ENCODE assay signal across 8 cellular contexts in the genomic region with DNA sequence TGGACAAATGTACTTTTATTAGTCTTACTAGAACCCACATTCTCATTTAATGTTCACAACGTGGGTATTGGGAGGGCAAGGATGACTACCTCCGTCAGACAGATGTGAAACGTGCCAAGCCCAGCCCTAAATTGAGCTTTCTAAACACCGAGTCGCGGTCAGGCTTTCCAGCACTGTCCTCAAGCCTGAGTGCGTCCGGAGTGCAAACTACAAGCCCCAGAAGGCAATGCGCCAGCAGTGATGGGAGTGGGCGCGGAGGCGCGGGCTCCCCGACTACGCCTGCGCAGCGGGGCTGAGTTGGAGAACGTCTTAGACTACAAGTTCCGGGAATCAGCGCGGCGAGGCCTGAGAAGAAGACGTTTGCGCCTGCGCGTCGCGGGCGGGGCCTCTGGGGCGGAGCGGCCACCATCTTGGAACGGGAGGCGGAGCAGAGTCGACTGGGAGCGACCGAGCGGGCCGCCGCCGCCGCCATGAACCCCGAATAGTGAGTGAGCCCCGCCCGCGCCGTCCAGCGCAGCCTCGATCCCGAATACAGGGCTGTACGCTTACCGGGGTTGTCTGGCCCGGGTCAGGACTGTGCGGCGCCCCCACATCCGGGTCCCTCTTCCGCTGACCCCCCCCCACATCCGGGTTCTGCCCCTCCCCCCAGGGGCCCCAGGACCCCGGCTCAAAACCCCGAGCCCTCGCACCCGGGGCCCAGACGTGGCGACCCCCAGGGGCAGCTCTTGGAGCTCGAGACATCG. TPM values are rescaled to one million over a fixed set of nuclear protein-coding genes. Genes with fewer than 3 reads are reported as not detected.
DNase-seq lines count a peak whose midpoint lies in the region; TF ChIP-seq lines count a peak whose summit lies in the region.

A gene (plus strand): TSS at position 430 of the 743 bp plus-strand sequence. CDS start 41 bp downstream, at position 471.

- peaks cover 21% of the 10 kb centered on the region for H3K36me3 Mint-ChIP-seq in activated naive CD4-positive, alpha-beta T cell treated with anti-CD3 and anti-CD28 coated beads for 36 hours (ENCODE audit: low read depth)

- DNase-seq in GM03348 (ENCODE audit: low spot score) (peak; percentile 99), HFF-Myc (ENCODE audit: extremely low read depth, low read depth) (peak; percentile 99), NAMALWA (ENCODE audit: low spot score) (peak; percentile 100), SK-N-DZ (ENCODE audit: low spot score) (peak; percentile 99), foreskin melanocyte (peak; percentile 98)
- DNase-seq in activated naive CD4-positive, alpha-beta T cell treated with anti-CD3 and anti-CD28 coated beads for 36 hours: peak; percentile 100

- H3K27me3 Mint-ChIP-seq in activated naive CD4-positive, alpha-beta T cell treated with anti-CD3 and anti-CD28 coated beads for 36 hours (ENCODE audit: low read depth): no peaks in the 10 kb centered on the region

- H3K9me3 Mint-ChIP-seq in activated naive CD4-positive, alpha-beta T cell treated with anti-CD3 and anti-CD28 coated beads for 36 hours: no peaks in the 10 kb centered on the region

- intact Hi-C loops in activated naive CD4-positive, alpha-beta T cell treated with anti-CD3 and anti-CD28 coated beads for 36 hours (cut with micrococcal nuclease): loop anchor here (1.0 to 5.0 kb wide), 9 partner anchors 10 to 696 kb away; a partner anchor contains a TSS

- peak within 1 kb of the TSS; percentile 27 for H2AFZ ChIP-seq in neuron (ENCODE audit: low read depth, low read length)

- peaks cover 17% of the 10 kb centered on the region for H3K4me1 ChIP-seq in neuron (ENCODE audit: insufficient read depth, low read length)
- peaks cover 5 to 39% (median 35%) of the 10 kb centered on the region in 5 donors for H3K4me1 ChIP-seq in subcutaneous abdominal adipose tissue (ENCODE audit: control insufficient read depth in 5 of 5, insufficient read depth in 5 of 5, low read length in 5 of 5)

- H3K36me3 ChIP-seq in neuron (ENCODE audit: insufficient read depth, low read length) (peaks cover 36% of the 10 kb centered on the region), subcutaneous abdominal adipose tissue (ENCODE audit: control insufficient read depth in 5 of 5, insufficient read depth in 5 of 5, low read length in 5 of 5) (peaks cover 0 to 38% (median 34%) of the 10 kb centered on the region in 5 donors)

- peak within 1 kb of the TSS; percentile 75 to 99 (median 92) for H3K9ac ChIP-seq in subcutaneous abdominal adipose tissue (ENCODE audit: low read length in 5 of 5)

- no peak for TF ChIP-seq CTCF in HFF-Myc (IDR thresholded peaks at IDR 0.05; ENCODE audit: low read depth, low read length, missing control alignments)

- H3K9me3 ChIP-seq in neuron (ENCODE audit: low read length) (no peaks in the 10 kb centered on the region), subcutaneous abdominal adipose tissue (ENCODE audit: control insufficient read depth in 5 of 5, low read length in 5 of 5) (no peaks in the 10 kb centered on the region)

- H3K27ac Mint-ChIP-seq in activated naive CD4-positive, alpha-beta T cell treated with anti-CD3 and anti-CD28 coated beads for 36 hours: peak within 1 kb of the TSS; percentile 95

- H3K4me3 ChIP-seq in HFF-Myc (replicated peaks; ENCODE audit: low read depth, low read length) (peak within 1 kb of the TSS; percentile 98), neuron (ENCODE audit: low read length) (peak within 1 kb of the TSS; percentile 99), subcutaneous abdominal adipose tissue (ENCODE audit: low read depth in 1 of 5, low read length in 5 of 5) (peak within 1 kb of the TSS; percentile 74 to 88 (median 85))

- H3K27me3 ChIP-seq in neuron (ENCODE audit: insufficient read depth, low read length): no peaks in the 10 kb centered on the region
- H3K27me3 ChIP-seq in subcutaneous abdominal adipose tissue (ENCODE audit: control insufficient read depth in 5 of 5, insufficient read depth in 4 of 5, low read length in 5 of 5): no peaks in the 10 kb centered on the region

- H3K4me1 Mint-ChIP-seq in activated naive CD4-positive, alpha-beta T cell treated with anti-CD3 and anti-CD28 coated beads for 36 hours (ENCODE audit: low read depth): peaks cover 26% of the 10 kb centered on the region

- H3K27ac ChIP-seq in subcutaneous abdominal adipose tissue (ENCODE audit: low read depth, low read length): peak within 1 kb of the TSS; percentile 87

- peak within 1 kb of the TSS; percentile 95 for H3K4me3 Mint-ChIP-seq in activated naive CD4-positive, alpha-beta T cell treated with anti-CD3 and anti-CD28 coated beads for 36 hours

- CTCF ChIA-PET in activated naive CD4-positive, alpha-beta T cell treated with anti-CD3 and anti-CD28 coated beads for 36 hours (lab: Charles Lee): interaction anchor here (1.2 kb wide), 1 partner anchor 46 kb away, joined by 3 read pairs; no protein-coding TSS in a partner anchor

RNA-seq across cellular contexts. Expression of the gene that starts here (rescaled TPM):
- polyA plus RNA-seq in SK-N-DZ (2014; cell fraction: cytosol; rRNA removed): 87.5 and 106 TPM in 2 replicates
- 43.1 and 43.3 TPM in 2 replicates for polyA plus RNA-seq in SK-N-DZ (2014; cell fraction: nucleus; rRNA removed)
- 100 to 1,000 TPM; 112 to 115 TPM for total RNA-seq in activated naive CD4-positive, alpha-beta T cell treated with anti-CD3 and anti-CD28 coated beads for 36 hours

Comparison
In these comparisons a context has a peak if more than half of its experiments do, and no peak if none do; other contexts are left out.
1. Peak in every context shown above with its lines: DNase-seq, H3K4me3 ChIP-seq and H3K27ac ChIP-seq.